In the genomic region with DNA sequence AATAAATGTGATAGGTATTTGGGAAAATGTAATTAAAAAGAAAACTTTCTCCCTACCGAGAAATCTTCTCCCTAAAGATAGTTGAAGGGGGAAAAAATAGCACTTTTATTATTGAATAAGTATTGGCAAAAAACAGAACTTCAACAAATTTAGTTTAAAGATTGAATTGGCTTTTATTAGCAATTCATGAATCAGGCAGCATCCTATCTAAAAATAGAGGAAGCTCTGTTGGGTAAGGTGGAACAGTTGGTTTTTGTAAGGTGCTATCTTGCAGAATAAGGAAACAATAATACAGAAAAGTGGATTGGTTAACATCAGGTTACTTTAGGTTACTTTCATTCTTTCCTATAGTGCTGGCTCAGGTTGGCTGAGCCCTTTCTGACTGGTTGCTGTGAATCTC, we compare ENCODE assay signal across 34 cellular contexts.
"Had no signal": no experiment of that assay in that cellular context is flagged by ENCODE, and none has a peak within 500 bp of the region (broad histone marks: within the 10 kb centered on the region; RNA-seq: fewer than 3 reads in every experiment).

No MANE protein-coding gene starts in this region.

- H3K9me3 ChIP-seq: MG63 had no signal

- H3K4me3 ChIP-seq: MG63 had no signal

- DNase-seq: Karpas-422, Kasumi-1, MG63, MM.1S, MV-4-11, NCI-H1048, NCI-H1092, NCI-H1092 treated with DMSO at 0.1 percent for 48 hours, NCI-H1105, NCI-H1105 treated with DMSO at 0.1 percent for 48 hours, NCI-H1417, NCI-H1417 treated with DMSO at 0.1 percent for 48 hours, NCI-H1436, NCI-H1436 treated with DMSO at 0.1 percent for 48 hours, NCI-H146, NCI-H1694, NCI-H1694 treated with DMSO at 0.1 percent for 48 hours, NCI-H187, NCI-H187 treated with DMSO at 0.1 percent for 48 hours, NCI-H1930, NCI-H2029, NCI-H2029 treated with DMSO at 0.1 percent for 48 hours, NCI-H2081, NCI-H2081 treated with DMSO at 0.1 percent for 48 hours, NCI-H2107, NCI-H2171, NCI-H2171 treated with DMSO at 0.1 percent for 48 hours, NCI-H2227 treated with DMSO at 0.1 percent for 48 hours, NCI-H226, NCI-H345, NCI-H446, NCI-H446 treated with DMSO at 0.1 percent for 48 hours, NCI-H510A, NCI-H510A treated with DMSO at 0.1 percent for 48 hours had no signal

- H3K36me3 ChIP-seq: MG63 had no signal
